Comparison of ENCODE assay signal across 8 cellular contexts in genomic region chr11:67482275-67482735, GRCh38. TPM values are rescaled to one million over a fixed set of nuclear protein-coding genes. Genes with fewer than 3 reads are reported as not detected.
DNase-seq lines count a peak whose midpoint lies in the region; ATAC-seq, FAIRE-seq and TF ChIP-seq lines count a peak whose summit lies in the region.

No MANE protein-coding gene starts in this region.

- no peak overlapping the region for H3K9ac ChIP-seq in trophoblast cell (ENCODE audit: low read length)

- no peak overlapping the region for H3K23ac ChIP-seq in trophoblast cell (ENCODE audit: low read length)

- peak overlapping the region; percentile 18 for H2BK120ac ChIP-seq in trophoblast cell (ENCODE audit: insufficient read depth, low read length, poor library complexity)

- H3K27ac ChIP-seq in OCI-LY7 (ENCODE audit: low read depth, low read length, poor library complexity, severe bottlenecking) (peak overlapping the region; percentile 87), trophoblast cell (ENCODE audit: low read depth, low read length) (no peak overlapping the region)

- intact Hi-C loops in OCI-LY7 (cut with micrococcal nuclease; ENCODE audit: unreplicated experiment): loop anchor here (5.0 kb wide), 1 partner anchor 130 kb away; the partner anchor contains the start of gene POLD4

- POLR2A ChIA-PET in OCI-LY7 (lab: Charles Lee): interaction anchor here (0.5 to 1.8 kb wide), 3 partner anchors 14 to 236 kb away, joined by 3 to 6 read pairs (median 3); no protein-coding TSS in a partner anchor

- H3K27me3 Mint-ChIP-seq in effector memory CD8-positive, alpha-beta T cell: no peaks in the 10 kb centered on the region

- TSS peak; percentile 96 for BruUV-seq in OCI-LY7 (replicated peaks; lab: Mats Ljungman, UMichigan)

- peaks cover 5% of the 10 kb centered on the region for H3K36me3 ChIP-seq in OCI-LY7 (ENCODE audit: insufficient read depth, low read length)
- H3K36me3 ChIP-seq in trophoblast cell (ENCODE audit: control insufficient read depth in 1 of 2, insufficient read depth in 2 of 2, low read length in 2 of 2): peaks cover 0 to 3% of the 10 kb centered on the region in 2 experiments

- H4K12ac ChIP-seq in trophoblast cell (ENCODE audit: low read depth, low read length): peak overlapping the region; percentile 86

- no peak overlapping the region for H2BK12ac ChIP-seq in trophoblast cell (ENCODE audit: low read length)

- peak overlapping the region; percentile 91 to 94 for H3K4me3 Mint-ChIP-seq in effector memory CD8-positive, alpha-beta T cell

- DNase-seq in OCI-LY7 (ENCODE audit: low spot score) (no peak), trophoblast cell (no peak), UCSD-AML1 (lab: John Stamatoyannopoulos, UW; ENCODE audit: unreplicated experiment) (no peak), HTR-8/SVneo (ENCODE audit: insufficient read length, low spot score) (no peak), RKO (ENCODE audit: low spot score) (no peak), NCI-H2107 treated with DMSO at 0.1 percent for 48 hours (lab: John Stamatoyannopoulos, UW; ENCODE audit: unreplicated experiment) (no peak)
- DNase-seq in effector memory CD8-positive, alpha-beta T cell: no peak

- H3K36me3 Mint-ChIP-seq in effector memory CD8-positive, alpha-beta T cell (ENCODE audit: insufficient read depth): peaks cover 37% of the 10 kb centered on the region

- H3K79me2 ChIP-seq in OCI-LY7 (ENCODE audit: insufficient read depth, low read depth, low read length) (peaks cover 28% of the 10 kb centered on the region; the same call in 1 of the 2 replicates), trophoblast cell (ENCODE audit: control insufficient read depth, insufficient read depth, low read length, poor library complexity) (peaks cover 2% of the 10 kb centered on the region)

- H3K4me1 Mint-ChIP-seq in effector memory CD8-positive, alpha-beta T cell (ENCODE audit: low read depth in 2 of 2): peaks cover 44 to 45% of the 10 kb centered on the region in 2 donors

- H3K9me2 ChIP-seq in OCI-LY7 (ENCODE audit: insufficient read depth, low read length): no peaks in the 10 kb centered on the region

- WGBS in trophoblast cell (ENCODE audit: extremely low coverage, insufficient coverage, insufficient read length): no CpG with 5 or more reads among the region's 18 CpGs

- H3K4me3 ChIP-seq in OCI-LY7 (ENCODE audit: low read depth, low read length, poor library complexity, severe bottlenecking) (peak overlapping the region; percentile 71), trophoblast cell (ENCODE audit: low read depth, low read length) (no peak overlapping the region)

- no peaks in the 10 kb centered on the region for H3K27me3 ChIP-seq in trophoblast cell (ENCODE audit: insufficient read depth, low read length)

- H2AK5ac ChIP-seq in trophoblast cell (ENCODE audit: low read length): peak overlapping the region; percentile 80

- peak overlapping the region; percentile 42 for H3K14ac ChIP-seq in trophoblast cell (ENCODE audit: low read length)

- H3K4me2 ChIP-seq in OCI-LY7 (ENCODE audit: low read length) (peak overlapping the region; percentile 95), trophoblast cell (ENCODE audit: low read length) (peak overlapping the region; percentile 67)

- H4K8ac ChIP-seq in trophoblast cell (ENCODE audit: low read depth, low read length): peak overlapping the region; percentile 97

- H3K9me3 ChIP-seq in OCI-LY7 (ENCODE audit: low read length): no peaks in the 10 kb centered on the region
- H3K9me3 ChIP-seq in trophoblast cell (ENCODE audit: insufficient read depth, low read depth, low read length): peaks cover 2% of the 10 kb centered on the region

- no peak overlapping the region for H3K4ac ChIP-seq in trophoblast cell (ENCODE audit: low read depth, low read length)

- no peak for TF ChIP-seq CTCF in OCI-LY7 (conservative IDR thresholded peaks at IDR 0.05; ENCODE audit: low read length)

- no peak for FAIRE-seq in HTR-8/SVneo (lab: Jason Lieb, UNC)

- ATAC-seq in GM18502 (IDR thresholded peaks at IDR 0.05; ENCODE audit: poor library complexity, unreplicated experiment): peak; percentile 8
- ATAC-seq in effector memory CD8-positive, alpha-beta T cell (replicated peaks): no peak

- H3K9me3 Mint-ChIP-seq in effector memory CD8-positive, alpha-beta T cell: no peaks in the 10 kb centered on the region

- H2AFZ ChIP-seq in OCI-LY7 (ENCODE audit: low read length) (peak overlapping the region; percentile 71), trophoblast cell (ENCODE audit: insufficient read depth, low read length, poor library complexity) (no peak overlapping the region)

- peak overlapping the region; percentile 96 to 97 for H3K27ac Mint-ChIP-seq in effector memory CD8-positive, alpha-beta T cell

- no peak overlapping the region for H3K18ac ChIP-seq in trophoblast cell (ENCODE audit: low read length)

- peak overlapping the region; percentile 35 for H4K91ac ChIP-seq in trophoblast cell (ENCODE audit: low read depth, low read length)

- CTCF ChIA-PET in OCI-LY7 (lab: Charles Lee; ENCODE audit: unreplicated experiment): interaction anchor here (1.0 kb wide), 1 partner anchor 96 kb away, joined by 5 read pairs; no protein-coding TSS in a partner anchor

- H3K79me1 ChIP-seq in trophoblast cell (ENCODE audit: low read length): peaks cover 8% of the 10 kb centered on the region

- H4K20me1 ChIP-seq in OCI-LY7 (ENCODE audit: insufficient read depth, low read length): no peaks in the 10 kb centered on the region

- peaks cover 44% of the 10 kb centered on the region for H3K4me1 ChIP-seq in OCI-LY7 (ENCODE audit: insufficient read depth, low read length, poor library complexity, severe bottlenecking)
- peaks cover 6 to 11% of the 10 kb centered on the region in 2 experiments for H3K4me1 ChIP-seq in trophoblast cell (ENCODE audit: control insufficient read depth in 1 of 2, insufficient read depth in 2 of 2, low read length in 2 of 2)

- no peak overlapping the region for H2BK5ac ChIP-seq in trophoblast cell (ENCODE audit: low read depth, low read length, poor library complexity)

RNA-seq across cellular contexts. Expression of gene AIP, which starts 0.5 kb away (rescaled TPM):
- 123 and 125 TPM in 2 replicates for total RNA-seq in OCI-LY7 (2014; rRNA removed; shearing (Covaris generic))
- 112 and 116 TPM in 2 replicates for total RNA-seq in OCI-LY7 (2022)
- polyA plus RNA-seq in trophoblast cell (2013): 33.8 and 34.1 TPM in 2 replicates

RNA-seq across cellular contexts. Expression of gene TMEM134, which starts 13.3 kb away (rescaled TPM):
- total RNA-seq in OCI-LY7 (2014; rRNA removed; shearing (Covaris generic)): 26.8 and 38.8 TPM in 2 replicates
- total RNA-seq in OCI-LY7 (2022): 76.9 and 86.9 TPM in 2 replicates
- 41.8 and 42.9 TPM in 2 replicates for polyA plus RNA-seq in trophoblast cell (2013)

RNA-seq across cellular contexts. Expression of gene PITPNM1, which starts 22.9 kb away (rescaled TPM):
- total RNA-seq in OCI-LY7 (2014; rRNA removed; shearing (Covaris generic)): 37.2 and 43.5 TPM in 2 replicates
- total RNA-seq in OCI-LY7 (2022): 45.6 and 51.3 TPM in 2 replicates
- 67.5 and 70.6 TPM in 2 replicates for polyA plus RNA-seq in trophoblast cell (2013)

RNA-seq across cellular contexts. Expression of gene CDK2AP2, which starts 25.7 kb away (rescaled TPM):
- total RNA-seq in OCI-LY7 (2014; rRNA removed; shearing (Covaris generic)): 57.0 and 71.5 TPM in 2 replicates
- 83.9 and 90.2 TPM in 2 replicates for total RNA-seq in OCI-LY7 (2022)
- 117 and 126 TPM in 2 replicates for polyA plus RNA-seq in trophoblast cell (2013)

RNA-seq across cellular contexts. Expression of gene CABP4, which starts 27.2 kb away (rescaled TPM):
- total RNA-seq in OCI-LY7 (2014; rRNA removed; shearing (Covaris generic)): 3.0 and 3.1 TPM in 2 replicates
- 11.5 and 11.8 TPM in 2 replicates for total RNA-seq in OCI-LY7 (2022)
- polyA plus RNA-seq in trophoblast cell (2013): 0.03 and 0.07 TPM in 2 replicates
